10 cellular contexts compared by ENCODE assay signal in genomic region chr16:66923247-66923851, GRCh38. TPM values are rescaled to one million over a fixed set of nuclear protein-coding genes. Genes with fewer than 3 reads are reported as not detected.
A peak's percentile ranks its signal among the peaks of the same experiment; 100 is the strongest.
DNase-seq lines count a peak whose midpoint lies in the region; ATAC-seq and TF ChIP-seq lines count a peak whose summit lies in the region.
"Had no signal": no experiment of that assay in that cellular context is flagged by ENCODE, and none has a peak within 500 bp of the region (broad histone marks: within the 10 kb centered on the region; RNA-seq: fewer than 3 reads in every experiment).

No MANE protein-coding gene starts in this region.

- H3K27ac ChIP-seq in IMR-90 (ENCODE audit: insufficient read depth, low read length) (no peak overlapping the region), adrenal gland (peak overlapping the region in 4 of 5 donors; percentile 58 to 82 (median 64)), stomach (peak overlapping the region in 4 of 5 donors; percentile 38 to 84 (median 71))

- no peak overlapping the region for H2BK120ac ChIP-seq in IMR-90 (ENCODE audit: low read depth, low read length)

- TF ChIP-seq EP300 in stomach (IDR thresholded peaks at IDR 0.05) = no peak

- no peak overlapping the region for H3K14ac ChIP-seq in IMR-90 (replicated peaks; ENCODE audit: low read depth, low read length)

- dilution Hi-C loops in IMR-90 (cut with HindIII; ENCODE audit: low sequenced_read_pairs, unreplicated experiment) = no loop called here

- no peak overlapping the region for H4K5ac ChIP-seq in IMR-90 (ENCODE audit: low read depth, low read length)

- no peak overlapping the region for H2AK9ac ChIP-seq in IMR-90 (replicated peaks; ENCODE audit: low read depth, low read length, poor library complexity)

- H3K27me3 ChIP-seq in IMR-90 (ENCODE audit: control insufficient read depth, insufficient read depth, low read length) (peaks cover 21% of the 10 kb centered on the region), adrenal gland (no peaks in the 10 kb centered on the region), stomach (peaks cover 0 to 52% (median 24%) of the 10 kb centered on the region in 3 donors)

- no peak overlapping the region for H3K4me3 Mint-ChIP-seq in progenitor cell of endocrine pancreas (ENCODE audit: low read depth)

- H3K4me3 ChIP-seq in IMR-90 (ENCODE audit: insufficient read depth, low read depth, low read length) = no peak overlapping the region
- H3K4me3 ChIP-seq in adrenal gland = peak overlapping the region in 1 of 4 donors; percentile 58
- H3K4me3 ChIP-seq in stomach = peak overlapping the region; percentile 56 to 62 (median 60)

- no peaks in the 10 kb centered on the region for H3K36me3 ChIP-seq in IMR-90 (ENCODE audit: control insufficient read depth, insufficient read depth, low read length)
- H3K36me3 ChIP-seq in adrenal gland (replicated peaks in 1 of 2) = no peaks in the 10 kb centered on the region
- peaks cover 0 to 8% (median 0%) of the 10 kb centered on the region in 4 donors for H3K36me3 ChIP-seq in stomach

- WGBS in IMR-90 (ENCODE audit: extremely low coverage in 2 of 2, insufficient read length in 1 of 2), 2 experiments = 71% methylated on average over 13 of the region's 20 CpGs; no CpG with 5 or more reads in 1 of the 2 experiments
- WGBS in adrenal gland, 4 donors = 39 to 62% (median 47%) methylated on average over 5 to 20 of the region's 20 CpGs
- 51 to 80% (median 68%) methylated on average over 10 to 20 of the region's 20 CpGs for WGBS in stomach, 5 donors

- H3K9me3 ChIP-seq in IMR-90 (ENCODE audit: control insufficient read depth, insufficient read depth, low read length) = no peaks in the 10 kb centered on the region
- no peaks in the 10 kb centered on the region for H3K9me3 ChIP-seq in adrenal gland (replicated peaks in 1 of 3)
- H3K9me3 ChIP-seq in stomach = no peaks in the 10 kb centered on the region

- peaks cover 67% of the 10 kb centered on the region for H3K27me3 Mint-ChIP-seq in progenitor cell of endocrine pancreas

- no peaks in the 10 kb centered on the region for H3K79me1 ChIP-seq in IMR-90 (ENCODE audit: low read depth in 1 of 2, low read length in 2 of 2)

- H4K8ac ChIP-seq in IMR-90 (ENCODE audit: low read depth in 2 of 2, low read length in 2 of 2) = no peak overlapping the region

- in situ Hi-C loops in IMR-90 (cut with MboI; ENCODE audit: low sequenced_read_pairs) = no loop called here

- no peak overlapping the region for H3K4ac ChIP-seq in IMR-90 (ENCODE audit: low read depth, low read length)

- H4K91ac ChIP-seq in IMR-90 (ENCODE audit: insufficient read depth, low read depth, low read length) = no peak overlapping the region

- no peak overlapping the region for H2AFZ ChIP-seq in IMR-90 (replicated peaks; ENCODE audit: low read length, poor library complexity)

- H4K20me1 ChIP-seq in IMR-90 (ENCODE audit: insufficient read depth, low read length) = no peaks in the 10 kb centered on the region

- no peak overlapping the region for H2BK20ac ChIP-seq in IMR-90 (ENCODE audit: low read depth, low read length)

- peaks cover 19% of the 10 kb centered on the region for H3K9me1 ChIP-seq in IMR-90 (ENCODE audit: insufficient read depth, low read length)

- CTCF ChIA-PET in IMR-90 (lab: Yijun Ruan, JAX) = no interaction called here

- H2AK5ac ChIP-seq in IMR-90 (ENCODE audit: low read depth, low read length) = peak overlapping the region; percentile 30; the same call in 1 of the 2 replicates

- H3K18ac ChIP-seq in IMR-90 (ENCODE audit: low read depth, low read length) = no peak overlapping the region

- H3K23ac ChIP-seq in IMR-90 (ENCODE audit: low read depth, low read length) = no peak overlapping the region

- no peaks in the 10 kb centered on the region for H3K36me3 Mint-ChIP-seq in progenitor cell of endocrine pancreas (ENCODE audit: insufficient read depth)
- H3K36me3 Mint-ChIP-seq: T-cell had no signal

- no peak overlapping the region for H3K9ac ChIP-seq in IMR-90 (ENCODE audit: low read depth, low read length)

- no peak for TF ChIP-seq POLR2A in IMR-90 (IDR thresholded peaks at IDR 0.05; ENCODE audit: low read depth, low read length)
- TF ChIP-seq POLR2A in adrenal gland (IDR thresholded peaks at IDR 0.05) = peak in 1 of 2 donors; percentile 26
- TF ChIP-seq POLR2A in stomach (IDR thresholded peaks at IDR 0.05) = no peak

- ATAC-seq in IMR-90 (ENCODE audit: low read depth) = no peak
- ATAC-seq in left cardiac atrium = peak; percentile 12 to 32
- ATAC-seq: T-cell had no signal

- intact Hi-C loops in IMR-90 (cut with micrococcal nuclease) (no loop called here), adrenal gland (cut with DNase I) (no loop called here), left cardiac atrium (cut with DNase I) (no loop called here), stomach (cut with DNase I; ENCODE audit: low total_unique reads) (no loop called here)

- H2BK5ac ChIP-seq in IMR-90 (ENCODE audit: low read depth, low read length, poor library complexity, severe bottlenecking) = no peak overlapping the region

- H3K9me3 Mint-ChIP-seq in progenitor cell of endocrine pancreas (ENCODE audit: low read depth) = no peaks in the 10 kb centered on the region
- H3K9me3 Mint-ChIP-seq: T-cell had no signal

- H2BK15ac ChIP-seq in IMR-90 (ENCODE audit: low read depth, low read length) = no peak overlapping the region

- no TSS peak for BruUV-seq in IMR-90 (replicated peaks; lab: Mats Ljungman, UMichigan)

- H3K4me1 ChIP-seq in IMR-90 (ENCODE audit: control insufficient read depth, insufficient read depth, low read length) (peaks cover 24% of the 10 kb centered on the region), adrenal gland (replicated peaks in 1 of 2) (peaks cover 24 to 31% of the 10 kb centered on the region in 2 donors), stomach (peaks cover 13 to 84% (median 51%) of the 10 kb centered on the region in 4 donors)

- no peak overlapping the region for H3K4me2 ChIP-seq in IMR-90 (ENCODE audit: low read depth, low read length)

- no peak for TF ChIP-seq RAD21 in IMR-90 (IDR thresholded peaks at IDR 0.05; ENCODE audit: low read length)

- peaks cover 2% of the 10 kb centered on the region for H3K4me1 Mint-ChIP-seq in progenitor cell of endocrine pancreas (ENCODE audit: low read depth)

- no peak overlapping the region for H3K27ac Mint-ChIP-seq in progenitor cell of endocrine pancreas
- H3K27ac Mint-ChIP-seq: T-cell had no signal

- POLR2A ChIA-PET in IMR-90 (lab: Charles Lee; ENCODE audit: unreplicated experiment) = no interaction called here

- DNase-seq in IMR-90 = peak; percentile 47
- peak; percentile 67 to 88 (median 84) for DNase-seq in adrenal gland
- no peak for DNase-seq in left cardiac atrium
- DNase-seq in stomach = no peak
- no peak for DNase-seq in hippocampal formation (lab: John Stamatoyannopoulos, UW)
- DNase-seq in progenitor cell of endocrine pancreas (ENCODE audit: low spot score, unreplicated experiment) = no peak
- DNase-seq in effector CD4-positive, alpha-beta T cell = no peak
- no peak for DNase-seq in activated CD8-positive, alpha-beta memory T cell treated with anti-CD3 and anti-CD28 coated beads for 24 hours
- DNase-seq: T-cell had no signal

- no peak for TF ChIP-seq CTCF in IMR-90 (conservative IDR thresholded peaks at IDR 0.05; ENCODE audit: low read depth, low read length)
- TF ChIP-seq CTCF in adrenal gland (IDR thresholded peaks at IDR 0.05) = no peak
- no peak for TF ChIP-seq CTCF in stomach (IDR thresholded peaks at IDR 0.05)
- TF ChIP-seq CTCF in progenitor cell of endocrine pancreas (IDR thresholded peaks at IDR 0.05; ENCODE audit: unreplicated experiment) = no peak

- H3K56ac ChIP-seq in IMR-90 (ENCODE audit: extremely low read depth, insufficient read depth, low read length) = no peak overlapping the region

RNA-seq across cellular contexts. Expression of gene RRAD, which starts 2.0 kb away (rescaled TPM):
- total RNA-seq in IMR-90 (2012; rRNA removed) (1.3 and 1.4 TPM in 2 replicates), adrenal gland (10 to 100 TPM in 5 of 8 donors, 1 to 10 TPM in 3; 6.3 to 46.1 (median 18.0) TPM), left cardiac atrium (100 to 1,000 TPM in 1 of 2 donors, 10 to 100 TPM in 1; 58.3 to 325 TPM), stomach (10 to 100 TPM in 2 of 5 donors, 1 to 10 TPM in 3; 1.0 to 39.7 (median 3.6) TPM), progenitor cell of endocrine pancreas (0.27 and 0.36 TPM in 2 replicates)
- polyA plus RNA-seq in IMR-90 (2012; rRNA removed) (2.1 and 2.9 TPM in 2 replicates), adrenal gland (10 to 100 TPM in 2 of 3 donors, under 1 TPM in 1; 0.66 to 52.5 (median 15.6) TPM), stomach (10 to 100 TPM in 1 of 3 donors, 1 to 10 TPM in 2; 2.9 to 37.8 (median 3.4) TPM)
- polyA plus RNA-seq in IMR-90 (2012; cell fraction: cytosol; rRNA removed) = 1.3 and 11.2 TPM in 2 replicates
- polyA plus RNA-seq in IMR-90 (2012; cell fraction: nucleus; rRNA removed; ENCODE audit: low replicate concordance) = 25.0 and 37.4 TPM in 2 replicates

RNA-seq across cellular contexts. Expression of gene CDH16, which starts 4.7 kb away (rescaled TPM):
- total RNA-seq in IMR-90 (2012; rRNA removed) (not detected in 2 replicates), adrenal gland (under 1 TPM in 1 of 8 donors, not detected in 7; 0.69 TPM), left cardiac atrium (under 1 TPM; 0.39 to 0.47 TPM), stomach (1 to 10 TPM in 1 of 5 donors, under 1 TPM in 1, not detected in 3; 0.14 to 1.1 TPM), progenitor cell of endocrine pancreas (not detected in 2 replicates)
- polyA plus RNA-seq in IMR-90 (2012; rRNA removed) (not detected in 2 replicates), adrenal gland (not detected), stomach (1 to 10 TPM in 1 of 3 donors, not detected in 2; 2.3 TPM)
- polyA plus RNA-seq in IMR-90 (2012; cell fraction: cytosol; rRNA removed) = not detected in 2 replicates
- polyA plus RNA-seq in IMR-90 (2012; cell fraction: nucleus; rRNA removed; ENCODE audit: low replicate concordance) = not detected in 2 replicates
- total RNA-seq: fibroblast of villous mesenchyme, T-cell had no signal

RNA-seq across cellular contexts. Expression of gene CIAO2B, which starts 10.9 kb away (rescaled TPM):
- total RNA-seq in IMR-90 (2012; rRNA removed) (148 and 168 TPM in 2 replicates), adrenal gland (100 to 1,000 TPM in 2 of 8 donors, 10 to 100 TPM in 6; 80.7 to 177 (median 92.2) TPM), left cardiac atrium (100 to 1,000 TPM in 1 of 2 donors, 10 to 100 TPM in 1; 92.7 to 120 TPM), stomach (10 to 100 TPM in 4 of 5 donors, 1 to 10 TPM in 1; 4.3 to 95.1 (median 43.2) TPM), progenitor cell of endocrine pancreas (58.1 and 59.9 TPM in 2 replicates)
- polyA plus RNA-seq in IMR-90 (2012; rRNA removed) (234 and 283 TPM in 2 replicates), adrenal gland (100 to 1,000 TPM; 137 to 258 (median 141) TPM), stomach (100 to 1,000 TPM; 166 to 176 (median 171) TPM)
- 232 and 454 TPM in 2 replicates for polyA plus RNA-seq in IMR-90 (2012; cell fraction: cytosol; rRNA removed)
- polyA plus RNA-seq in IMR-90 (2012; cell fraction: nucleus; rRNA removed; ENCODE audit: low replicate concordance) = 113 and 168 TPM in 2 replicates

RNA-seq across cellular contexts. Expression of gene CES2, which starts 12.0 kb away (rescaled TPM):
- total RNA-seq in IMR-90 (2012; rRNA removed) = 11.9 and 15.1 TPM in 2 replicates
- polyA plus RNA-seq in IMR-90 (2012; rRNA removed) = 23.2 and 24.2 TPM in 2 replicates
- 15.5 and 21.1 TPM in 2 replicates for polyA plus RNA-seq in IMR-90 (2012; cell fraction: cytosol; rRNA removed)
- polyA plus RNA-seq in IMR-90 (2012; cell fraction: nucleus; rRNA removed; ENCODE audit: low replicate concordance) = 45.3 and 69.6 TPM in 2 replicates
- total RNA-seq in adrenal gland = 100 to 1,000 TPM in 1 of 8 donors, 10 to 100 TPM in 7; 79.6 to 133 (median 90.5) TPM
- 100 to 1,000 TPM in 1 of 3 donors, 10 to 100 TPM in 2; 28.8 to 119 (median 57.8) TPM for polyA plus RNA-seq in adrenal gland
- 10 to 100 TPM; 27.6 to 48.0 TPM for total RNA-seq in left cardiac atrium
- total RNA-seq in stomach = 100 to 1,000 TPM in 1 of 5 donors, 10 to 100 TPM in 4; 16.9 to 893 (median 47.4) TPM
- 10 to 100 TPM; 24.9 to 32.7 (median 26.1) TPM for polyA plus RNA-seq in stomach
- 39.2 and 43.9 TPM in 2 replicates for total RNA-seq in progenitor cell of endocrine pancreas

RNA-seq across cellular contexts. Expression of gene CES3, which starts 37.7 kb away (rescaled TPM):
- total RNA-seq in IMR-90 (2012; rRNA removed) (under 0.01 TPM in 1 of 2 replicates, not detected in the other), adrenal gland (1 to 10 TPM in 4 of 8 donors, under 1 TPM in 3, not detected in 1; 0.23 to 1.7 (median 1.3) TPM), left cardiac atrium (1 to 10 TPM in 1 of 2 donors, under 1 TPM in 1; 0.63 to 1.4 TPM), stomach (100 to 1,000 TPM in 1 of 5 donors, 10 to 100 TPM in 1, 1 to 10 TPM in 1, under 1 TPM in 1, not detected in 1; 0.37 to 145 (median 8.3) TPM), progenitor cell of endocrine pancreas (2.7 and 4.8 TPM in 2 replicates)
- polyA plus RNA-seq in IMR-90 (2012; rRNA removed) (0.03 and 0.06 TPM in 2 replicates), adrenal gland (under 1 TPM; 0.22 to 0.67 (median 0.48) TPM), stomach (1 to 10 TPM in 1 of 3 donors, under 1 TPM in 1, not detected in 1; 0.56 to 2.8 TPM)
- polyA plus RNA-seq in IMR-90 (2012; cell fraction: cytosol; rRNA removed) = 0.03 TPM in 1 of 2 replicates, not detected in the other
- 1.8 and 1.9 TPM in 2 replicates for polyA plus RNA-seq in IMR-90 (2012; cell fraction: nucleus; rRNA removed; ENCODE audit: low replicate concordance)
- total RNA-seq: fibroblast of villous mesenchyme had no signal

Comparison
In these comparisons a context has a peak if more than half of its experiments do, and no peak if none do; other contexts are left out.
1. DNase-seq: peak in IMR-90 (single experiment) and adrenal gland (7 of 7); none in left cardiac atrium (single experiment), stomach (single experiment), hippocampal formation (0 of 2), progenitor cell of endocrine pancreas (single experiment), effector CD4-positive, alpha-beta T cell (single experiment) and activated CD8-positive, alpha-beta memory T cell treated with anti-CD3 and anti-CD28 coated beads for 24 hours (single experiment).